Comparison of ENCODE assay signal across 8 cellular contexts in the genomic region with DNA sequence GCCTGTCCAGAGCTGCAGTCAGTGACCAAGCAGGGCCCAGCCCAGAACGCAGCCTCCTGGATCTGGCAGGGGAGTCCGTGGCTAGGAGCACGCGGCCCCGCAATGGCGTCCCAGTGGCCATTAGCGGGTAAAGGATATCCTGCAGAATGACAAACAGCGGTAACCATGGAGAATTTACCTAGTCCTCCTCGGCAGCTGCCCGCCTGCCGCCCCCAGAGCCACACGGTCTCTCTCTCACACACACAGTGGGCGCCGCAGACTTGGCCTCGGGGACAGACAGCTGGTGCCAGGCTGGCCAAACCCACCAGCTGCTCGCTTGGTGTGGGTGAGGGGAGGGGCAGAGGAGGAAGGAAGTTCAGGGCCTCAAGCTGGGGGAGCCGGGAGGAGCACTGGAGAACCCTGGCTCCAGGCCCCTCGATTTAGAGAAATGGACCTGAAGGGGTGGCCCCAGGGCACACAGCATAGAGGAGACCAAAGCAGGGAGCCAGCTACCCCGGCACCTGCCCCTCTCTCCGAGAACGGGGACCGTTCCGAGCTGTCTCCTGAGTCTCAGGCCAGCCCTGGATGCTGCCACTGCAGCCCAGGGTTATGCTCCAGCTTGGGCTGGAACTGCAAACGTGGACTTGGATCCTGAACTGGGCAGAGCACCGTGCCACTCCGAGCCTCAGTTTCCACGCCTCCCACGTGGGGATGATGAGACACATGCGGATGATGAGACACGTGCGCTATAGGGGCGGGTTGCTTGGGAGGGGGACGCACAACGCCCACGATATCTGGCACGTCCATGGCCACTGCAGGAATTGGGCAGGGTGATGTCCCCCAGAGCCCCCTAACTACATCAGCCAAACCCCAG. TPM values are rescaled to one million over a fixed set of nuclear protein-coding genes. Genes with fewer than 3 reads are reported as not detected.
A peak's percentile ranks its signal among the peaks of the same experiment; 100 is the strongest.
DNase-seq lines count a peak whose midpoint lies in the region; ATAC-seq and TF ChIP-seq lines count a peak whose summit lies in the region.

No MANE protein-coding gene starts in this region.

- no peak overlapping the region for H3K27ac Mint-ChIP-seq in MCF 10A (ENCODE audit: low read depth, unreplicated experiment)
- no peak overlapping the region for H3K27ac Mint-ChIP-seq in activated B cell treated with CpG ODN at 0.5 μM for 24 hours
- peak overlapping the region in 2 of 6 donors; percentile 40 to 43 for H3K27ac Mint-ChIP-seq in immature natural killer cell

- H3K4me3 ChIP-seq in breast epithelium (peak overlapping the region in 2 of 3 donors; percentile 75 to 82), MG63 (no peak overlapping the region)

- peaks cover 20% of the 10 kb centered on the region for H3K36me3 Mint-ChIP-seq in MCF 10A (ENCODE audit: insufficient read depth, unreplicated experiment)
- peaks cover 3% of the 10 kb centered on the region for H3K36me3 Mint-ChIP-seq in activated B cell treated with CpG ODN at 0.5 μM for 24 hours (ENCODE audit: low read depth)
- H3K36me3 Mint-ChIP-seq in immature natural killer cell: no peaks in the 10 kb centered on the region

- H3K27me3 ChIP-seq in breast epithelium (no peaks in the 10 kb centered on the region), MG63 (no peaks in the 10 kb centered on the region)

- H3K9me3 Mint-ChIP-seq in MCF 10A (ENCODE audit: unreplicated experiment) (no peaks in the 10 kb centered on the region), activated B cell treated with CpG ODN at 0.5 μM for 24 hours (no peaks in the 10 kb centered on the region), immature natural killer cell (no peaks in the 10 kb centered on the region)

- H3K27ac ChIP-seq in breast epithelium: peak overlapping the region; percentile 87 to 96

- POLR2A ChIA-PET in MCF 10A (lab: Yijun Ruan, JAX): interaction anchor here (1.0 to 1.8 kb wide), 2 partner anchors 10 to 35 kb away, joined by 3 to 7 read pairs; a partner anchor contains a TSS
- POLR2A ChIA-PET in activated B cell treated with CpG ODN at 0.5 μM for 24 hours (lab: Charles Lee): interaction anchor here (0.8 to 0.9 kb wide), 2 partner anchors 30 to 209 kb away, joined by 3 to 4 read pairs; no protein-coding TSS in a partner anchor

- DNase-seq in breast epithelium (ENCODE audit: low spot score in 2 of 2) (no peak), MCF 10A (ENCODE audit: unreplicated experiment) (no peak), activated B cell treated with CpG ODN at 0.5 μM for 24 hours (no peak), immature natural killer cell (peak in 2 of 3 donors; percentile 26), kidney tubule cell (ENCODE audit: low spot score) (no peak), MG63 (no peak)
- DNase-seq in stimulated activated naive CD8-positive, alpha-beta T cell treated with anti-CD3 and anti-CD28 coated beads, Interleukin-15, Interleukin-2, amounts not matched to agents 100 U/mL and 50 U/mL, for 24 hours: peak; percentile 17

- no TSS peak for BruUV-seq in MCF 10A (replicated peaks; lab: Mats Ljungman, UMichigan)

- H3K4me1 Mint-ChIP-seq in MCF 10A (ENCODE audit: insufficient read depth, unreplicated experiment) (peaks cover 11% of the 10 kb centered on the region), activated B cell treated with CpG ODN at 0.5 μM for 24 hours (peaks cover 31% of the 10 kb centered on the region), immature natural killer cell (peaks cover 29 to 34% of the 10 kb centered on the region in 2 donors)

- CTCF ChIA-PET in MCF 10A (lab: Yijun Ruan, JAX) (interaction anchor here (0.6 to 1.1 kb wide), 3 partner anchors 9 to 334 kb away, joined by 3 to 4 read pairs (median 3); no protein-coding TSS in a partner anchor), activated B cell treated with CpG ODN at 0.5 μM for 24 hours (lab: Charles Lee) (interaction anchor here (1.2 to 1.3 kb wide), 2 partner anchors 30 to 352 kb away, joined by 3 to 4 read pairs; no protein-coding TSS in a partner anchor)

- ATAC-seq in activated B cell treated with CpG ODN at 0.5 μM for 24 hours (ENCODE audit: low read depth): no peak
- no peak for ATAC-seq in stimulated activated naive CD8-positive, alpha-beta T cell treated with anti-CD3 and anti-CD28 coated beads, Interleukin-15, Interleukin-2, amounts not matched to agents 100 U/mL and 50 U/mL, for 24 hours
- no peak for ATAC-seq in HG02623 (IDR thresholded peaks at IDR 0.05; ENCODE audit: unreplicated experiment)

- H3K27me3 Mint-ChIP-seq in MCF 10A (ENCODE audit: insufficient read depth, unreplicated experiment): no peaks in the 10 kb centered on the region
- no peaks in the 10 kb centered on the region for H3K27me3 Mint-ChIP-seq in activated B cell treated with CpG ODN at 0.5 μM for 24 hours
- peaks cover 1 to 5% (median 1%) of the 10 kb centered on the region in 3 donors for H3K27me3 Mint-ChIP-seq in immature natural killer cell (ENCODE audit: low read depth in 3 of 3)

- TF ChIP-seq CTCF in breast epithelium (IDR thresholded peaks at IDR 0.05): no peak
- no peak for TF ChIP-seq CTCF in MCF 10A (IDR thresholded peaks at IDR 0.05; ENCODE audit: unreplicated experiment)
- TF ChIP-seq CTCF in activated B cell treated with CpG ODN at 0.5 μM for 24 hours (IDR thresholded peaks at IDR 0.05): no peak

- H3K36me3 ChIP-seq in breast epithelium (no peaks in the 10 kb centered on the region), MG63 (peaks cover 6% of the 10 kb centered on the region; the same call in 1 of the 2 replicates)

- peaks cover 5 to 8% of the 10 kb centered on the region in 2 donors for H3K4me1 ChIP-seq in breast epithelium

- intact Hi-C loops in breast epithelium (cut with DNase I; ENCODE audit: low total_unique reads) (no loop called here), MCF 10A (cut with micrococcal nuclease) (no loop called here), activated B cell treated with CpG ODN at 0.5 μM for 24 hours (cut with micrococcal nuclease) (loop anchor here (2.0 kb wide), 1 partner anchor 97 kb away; a partner anchor contains a TSS)

- TF ChIP-seq POLR2A in breast epithelium (IDR thresholded peaks at IDR 0.05): no peak

- H3K9me3 ChIP-seq in breast epithelium (no peaks in the 10 kb centered on the region), MG63 (no peaks in the 10 kb centered on the region)

- no peak overlapping the region for H3K4me3 Mint-ChIP-seq in MCF 10A (ENCODE audit: unreplicated experiment)
- peak overlapping the region; percentile 70 for H3K4me3 Mint-ChIP-seq in activated B cell treated with CpG ODN at 0.5 μM for 24 hours
- peak overlapping the region; percentile 25 to 64 (median 59) for H3K4me3 Mint-ChIP-seq in immature natural killer cell

RNA-seq across cellular contexts. Expression of a gene that starts 3.4 kb away (rescaled TPM):
- 100 to 1,000 TPM in 2 of 3 donors, 10 to 100 TPM in 1; 81.3 to 133 (median 118) TPM for total RNA-seq in breast epithelium
- 84.6 and 88.6 TPM in 2 replicates for total RNA-seq in MCF 10A (2022)
- total RNA-seq in activated B cell treated with CpG ODN at 0.5 μM for 24 hours: 9.1 and 11.9 TPM in 2 replicates
- polyA plus RNA-seq in immature natural killer cell: 10 to 100 TPM in 1 of 3 donors, 1 to 10 TPM in 2; 3.6 to 11.2 (median 6.4) TPM
- total RNA-seq in MG63 (2014; rRNA removed; shearing (Covaris generic); ENCODE audit: low replicate concordance): 145 and 192 TPM in 2 replicates

RNA-seq across cellular contexts. Expression of a gene that starts 35.0 kb away (rescaled TPM):
- total RNA-seq in breast epithelium (1 to 10 TPM; 5.6 to 8.8 (median 8.6) TPM), MCF 10A (2022) (21.9 and 26.5 TPM in 2 replicates), activated B cell treated with CpG ODN at 0.5 μM for 24 hours (23.5 and 23.6 TPM in 2 replicates)
- polyA plus RNA-seq in immature natural killer cell: 10 to 100 TPM; 10.7 to 32.9 (median 16.3) TPM
- 17.6 and 27.1 TPM in 2 replicates for total RNA-seq in MG63 (2014; rRNA removed; shearing (Covaris generic); ENCODE audit: low replicate concordance)

RNA-seq across cellular contexts. Expression of a gene that starts 35.3 kb away (rescaled TPM):
- total RNA-seq in breast epithelium (10 to 100 TPM; 19.0 to 28.6 (median 21.7) TPM), MCF 10A (2022) (27.5 and 40.4 TPM in 2 replicates), activated B cell treated with CpG ODN at 0.5 μM for 24 hours (37.3 and 47.2 TPM in 2 replicates)
- polyA plus RNA-seq in immature natural killer cell: 10 to 100 TPM; 18.8 to 44.8 (median 43.9) TPM
- 16.0 and 20.7 TPM in 2 replicates for total RNA-seq in MG63 (2014; rRNA removed; shearing (Covaris generic); ENCODE audit: low replicate concordance)

Comparison
In these comparisons a context has a peak if more than half of its experiments do, and no peak if none do; other contexts are left out.
1. DNase-seq: peak in immature natural killer cell (2 of 3) and stimulated activated naive CD8-positive, alpha-beta T cell treated with anti-CD3 and anti-CD28 coated beads, Interleukin-15, Interleukin-2, amounts not matched to agents 100 U/mL and 50 U/mL, for 24 hours (single experiment); none in breast epithelium (0 of 2), MCF 10A (single experiment), activated B cell treated with CpG ODN at 0.5 μM for 24 hours (single experiment), kidney tubule cell (single experiment) and MG63 (single experiment).